8 cellular contexts compared by ENCODE assay signal in genomic region chr17:75665981-75666380, GRCh38. TPM values are rescaled to one million over a fixed set of nuclear protein-coding genes. Genes with fewer than 3 reads are reported as not detected.
DNase-seq lines count a peak whose midpoint lies in the region; ATAC-seq and TF ChIP-seq lines count a peak whose summit lies in the region.

No MANE protein-coding gene starts in this region.

- peaks cover 17% of the 10 kb centered on the region; the same call in 1 of the 2 replicates for H3F3A ChIP-seq in MM.1S (ENCODE audit: insufficient read depth, low read length)

- H2AFZ ChIP-seq in MM.1S (ENCODE audit: low read length): no peak overlapping the region

- POLR2A ChIA-PET in CD4-positive, alpha-beta T cell (lab: Charles Lee): interaction anchor here (1.0 to 2.4 kb wide), 10 partner anchors 11 to 210 kb away, joined by 3 to 15 read pairs (median 7); partner anchors contain the start of genes TMEM94 and WBP2

- H3K9me3 Mint-ChIP-seq in CD4-positive, alpha-beta T cell: no peaks in the 10 kb centered on the region
- no peaks in the 10 kb centered on the region for H3K9me3 Mint-ChIP-seq in effector memory CD8-positive, alpha-beta T cell

- H4K20me1 ChIP-seq in MM.1S (ENCODE audit: insufficient read depth, low read length): no peaks in the 10 kb centered on the region

- H3K27ac Mint-ChIP-seq in CD4-positive, alpha-beta T cell: peak overlapping the region; percentile 57
- no peak overlapping the region for H3K27ac Mint-ChIP-seq in effector memory CD8-positive, alpha-beta T cell

- H3K9me2 ChIP-seq in MM.1S (replicated peaks; ENCODE audit: insufficient read depth, low read length): no peaks in the 10 kb centered on the region

- peak overlapping the region; percentile 72 for H3K4me3 Mint-ChIP-seq in CD4-positive, alpha-beta T cell
- peak overlapping the region; percentile 51 to 57 for H3K4me3 Mint-ChIP-seq in effector memory CD8-positive, alpha-beta T cell

- peaks cover 55% of the 10 kb centered on the region for H3K79me2 ChIP-seq in MM.1S (ENCODE audit: low read length)

- intact Hi-C loops in CD4-positive, alpha-beta T cell (cut with DNase I, micrococcal nuclease): loop anchor here in 1 of 2 experiments (5.0 to 10.0 kb wide), 4 partner anchors 139 to 789 kb away; partner anchors contain the start of genes LLGL2, MIF4GD and MRPL38

- H3K9me3 ChIP-seq in CD4-positive, alpha-beta T cell (ENCODE audit: control insufficient read depth, low read length): no peaks in the 10 kb centered on the region
- H3K9me3 ChIP-seq in MM.1S (replicated peaks; ENCODE audit: insufficient read depth, low read length): no peaks in the 10 kb centered on the region
- no peaks in the 10 kb centered on the region for H3K9me3 ChIP-seq in neutrophil

- ATAC-seq in CD4-positive, alpha-beta T cell (ENCODE audit: poor library complexity): no peak
- ATAC-seq in effector memory CD8-positive, alpha-beta T cell (replicated peaks): no peak
- ATAC-seq in foreskin keratinocyte: no peak

- H3K36me3 ChIP-seq in MM.1S (replicated peaks; ENCODE audit: insufficient read depth, low read length) (peaks cover 4% of the 10 kb centered on the region), neutrophil (peaks cover 40% of the 10 kb centered on the region)

- no peak overlapping the region for H3K27ac ChIP-seq in CD4-positive, alpha-beta T cell (ENCODE audit: low read depth, low read length)
- H3K27ac ChIP-seq in MM.1S (ENCODE audit: low read length) (no peak overlapping the region), neutrophil (no peak overlapping the region), foreskin keratinocyte (no peak overlapping the region)

- CTCF ChIA-PET in CD4-positive, alpha-beta T cell (lab: Charles Lee): interaction anchor here (1.4 to 3.3 kb wide), 3 partner anchors 13 to 88 kb away, joined by 3 to 12 read pairs (median 6); no protein-coding TSS in a partner anchor

- peak overlapping the region; percentile 88 for H3K4me3 ChIP-seq in MM.1S (ENCODE audit: low read length)
- peak overlapping the region; percentile 91 to 99 for H3K4me3 ChIP-seq in neutrophil (ENCODE audit: low read depth in 1 of 2, low read length in 1 of 2)

- H3K9ac ChIP-seq in MM.1S (ENCODE audit: low read length): no peak overlapping the region

- H3K4me1 Mint-ChIP-seq in CD4-positive, alpha-beta T cell (ENCODE audit: low read depth): peaks cover 22% of the 10 kb centered on the region
- peaks cover 10 to 17% of the 10 kb centered on the region in 2 donors for H3K4me1 Mint-ChIP-seq in effector memory CD8-positive, alpha-beta T cell (ENCODE audit: low read depth in 2 of 2)

- H3K36me3 Mint-ChIP-seq in CD4-positive, alpha-beta T cell (ENCODE audit: low read depth): peaks cover 40% of the 10 kb centered on the region
- H3K36me3 Mint-ChIP-seq in effector memory CD8-positive, alpha-beta T cell (ENCODE audit: insufficient read depth): peaks cover 40% of the 10 kb centered on the region

- H3K27me3 Mint-ChIP-seq in CD4-positive, alpha-beta T cell: no peaks in the 10 kb centered on the region
- no peaks in the 10 kb centered on the region for H3K27me3 Mint-ChIP-seq in effector memory CD8-positive, alpha-beta T cell

- no peaks in the 10 kb centered on the region for H3K27me3 ChIP-seq in CD4-positive, alpha-beta T cell (ENCODE audit: control insufficient read depth, insufficient read depth, low read length)
- H3K27me3 ChIP-seq in MM.1S (replicated peaks; ENCODE audit: insufficient read depth, low read length) (no peaks in the 10 kb centered on the region), neutrophil (no peaks in the 10 kb centered on the region), foreskin keratinocyte (no peaks in the 10 kb centered on the region)

- H3K4me2 ChIP-seq in MM.1S (ENCODE audit: low read depth, low read length): peak overlapping the region; percentile 69

- no peak for DNase-seq in CD4-positive, alpha-beta T cell
- DNase-seq in MM.1S: no peak
- no peak for DNase-seq in effector memory CD8-positive, alpha-beta T cell
- no peak for DNase-seq in G401 (ENCODE audit: low spot score)
- no peak for DNase-seq in foreskin keratinocyte
- no peak for DNase-seq in NCI-H2029 (lab: John Stamatoyannopoulos, UW)
- no peak for DNase-seq in DMS53 treated with DMSO at 0.1 percent for 48 hours (lab: John Stamatoyannopoulos, UW; ENCODE audit: unreplicated experiment)

- in situ Hi-C loops in G401 (cut with HindIII; ENCODE audit: low sequenced_read_pairs): no loop called here

- peaks cover 29% of the 10 kb centered on the region for H3K4me1 ChIP-seq in MM.1S (ENCODE audit: low read length)
- peaks cover 18 to 21% of the 10 kb centered on the region in 2 experiments for H3K4me1 ChIP-seq in neutrophil (ENCODE audit: control insufficient read depth in 1 of 2, insufficient read depth in 1 of 2, low read depth in 1 of 2, low read length in 1 of 2)
- H3K4me1 ChIP-seq in foreskin keratinocyte: peaks cover 16% of the 10 kb centered on the region

- no peak for TF ChIP-seq CTCF in CD4-positive, alpha-beta T cell (IDR thresholded peaks at IDR 0.05)
- TF ChIP-seq CTCF in MM.1S (IDR thresholded peaks at IDR 0.05; ENCODE audit: low read length): no peak
- no peak for TF ChIP-seq CTCF in neutrophil (IDR thresholded peaks at IDR 0.05)
- no peak for TF ChIP-seq CTCF in foreskin keratinocyte (conservative IDR thresholded peaks at IDR 0.05)

RNA-seq across cellular contexts. Expression of gene RECQL5, which starts 1.0 kb away (rescaled TPM):
- total RNA-seq in CD4-positive, alpha-beta T cell: 10 to 100 TPM; 16.4 to 17.7 TPM
- 16.7 and 40.0 TPM in 2 replicates for total RNA-seq in G401 (2014; rRNA removed; shearing (Covaris generic))
- 26.3 and 27.4 TPM in 2 replicates for total RNA-seq in foreskin keratinocyte
- 19.5 and 20.5 TPM in 2 replicates for polyA plus RNA-seq in foreskin keratinocyte

RNA-seq across cellular contexts. Expression of gene SAP30BP, which starts 1.2 kb away (rescaled TPM):
- 100 to 1,000 TPM; 209 to 227 TPM for total RNA-seq in CD4-positive, alpha-beta T cell
- 94.1 and 162 TPM in 2 replicates for total RNA-seq in G401 (2014; rRNA removed; shearing (Covaris generic))
- total RNA-seq in foreskin keratinocyte: 95.0 and 96.3 TPM in 2 replicates
- 113 and 118 TPM in 2 replicates for polyA plus RNA-seq in foreskin keratinocyte

RNA-seq across cellular contexts. Expression of gene SMIM5, which starts 32.7 kb away (rescaled TPM):
- total RNA-seq in CD4-positive, alpha-beta T cell: 1 to 10 TPM in 1 of 2 experiments, under 1 TPM in 1; 0.75 to 1.3 TPM
- total RNA-seq in G401 (2014; rRNA removed; shearing (Covaris generic)): not detected in 2 replicates
- not detected in 2 replicates for total RNA-seq in foreskin keratinocyte
- 0.06 TPM in 1 of 2 replicates, not detected in the other for polyA plus RNA-seq in foreskin keratinocyte

RNA-seq across cellular contexts. Expression of gene ITGB4, which starts 55.3 kb away (rescaled TPM):
- total RNA-seq in CD4-positive, alpha-beta T cell: 1 to 10 TPM in 1 of 2 experiments, under 1 TPM in 1; 0.81 to 1.3 TPM
- 0.06 TPM in 1 of 2 replicates, not detected in the other for total RNA-seq in G401 (2014; rRNA removed; shearing (Covaris generic))
- 956 and 1,415 TPM in 2 replicates for total RNA-seq in foreskin keratinocyte
- polyA plus RNA-seq in foreskin keratinocyte: 1,123 and 1,776 TPM in 2 replicates
